ENCODE assay signal across 1 cellular context in genomic region chr3:159872374-159873109, GRCh38.
TF ChIP-seq lines count a peak whose summit lies in the region.

No MANE protein-coding gene starts in this region.

TF ChIP-seq in HEK293, 187 proteins besides CTCF, POLR2A, EP300 and RAD21 (continued from another document and continues in another):
- TF ChIP-seq PRDM6 (tag by site-specific recombination; IDR thresholded peaks at IDR 0.05) (peak; percentile 57), SCRT2 (tag by site-specific recombination; IDR thresholded peaks at IDR 0.05) (peak; percentile 95), ZNF248 (tag by site-specific recombination; IDR thresholded peaks at IDR 0.05) (no peak), ZNF280D (tag by site-specific recombination; IDR thresholded peaks at IDR 0.05) (no peak), OVOL3 (tag by site-specific recombination; IDR thresholded peaks at IDR 0.05) (no peak), MYNN (tag by site-specific recombination; IDR thresholded peaks at IDR 0.05; ENCODE audit: borderline replicate concordance) (no peak), PATZ1 (tag by site-specific recombination; IDR thresholded peaks at IDR 0.05) (0 out of 2 replicates have a peak, but pooled peaks have one; percentile 36), ZNF843 (tag by site-specific recombination; IDR thresholded peaks at IDR 0.05) (peak; percentile 61; the same call in 1 of the 2 replicates), ZFP3 (tag by site-specific recombination; IDR thresholded peaks at IDR 0.05; ENCODE audit: low read depth) (no peak), PRDM4 (tag by site-specific recombination; IDR thresholded peaks at IDR 0.05) (no peak), ZNF488 (tag by site-specific recombination; IDR thresholded peaks at IDR 0.05) (no peak), KLF10 (tag by site-specific recombination; IDR thresholded peaks at IDR 0.05) (peak; percentile 20; the same call in 1 of the 2 replicates), PRDM1 (tag by site-specific recombination; IDR thresholded peaks at IDR 0.05) (peak; percentile 65; the same call in 1 of the 2 replicates), ZNF623 (tag by site-specific recombination; IDR thresholded peaks at IDR 0.05) (no peak), ZNF600 (tag by site-specific recombination; IDR thresholded peaks at IDR 0.05) (peak; percentile 59; the same call in 1 of the 2 replicates), ZNF76 (tag by site-specific recombination; IDR thresholded peaks at IDR 0.05; ENCODE audit: borderline replicate concordance, low read depth) (no peak), BCL11A (tag by site-specific recombination; IDR thresholded peaks at IDR 0.05; ENCODE audit: low read depth) (no peak), GLIS1 (tag by site-specific recombination; IDR thresholded peaks at IDR 0.05) (peak; percentile 62), ZNF202 (tag by site-specific recombination; IDR thresholded peaks at IDR 0.05; ENCODE audit: borderline replicate concordance) (no peak), ZNF660 (tag by site-specific recombination; IDR thresholded peaks at IDR 0.05) (peak; percentile 92; the same call in 1 of the 2 replicates), AEBP2 (tag by site-specific recombination; IDR thresholded peaks at IDR 0.05; ENCODE audit: borderline replicate concordance) (no peak), ZBTB21 (tag by site-specific recombination; IDR thresholded peaks at IDR 0.05) (peak; percentile 67), ZNF558 (tag by site-specific recombination; IDR thresholded peaks at IDR 0.05) (peak; percentile 90), KLF17 (tag by site-specific recombination; IDR thresholded peaks at IDR 0.05) (no peak), ZNF239 (tag by site-specific recombination; IDR thresholded peaks at IDR 0.05) (no peak), ZFP37 (tag by site-specific recombination; IDR thresholded peaks at IDR 0.05) (peak; percentile 64; the same call in 1 of the 2 replicates), SP7 (tag by site-specific recombination; IDR thresholded peaks at IDR 0.05) (peak; percentile 74), ZNF449 (tag by site-specific recombination; IDR thresholded peaks at IDR 0.05) (no peak), ZNF549 (tag by site-specific recombination; IDR thresholded peaks at IDR 0.05) (no peak), EGR2 (tag by site-specific recombination; IDR thresholded peaks at IDR 0.05; ENCODE audit: low read depth) (no peak), ZBTB17 (tag by site-specific recombination; IDR thresholded peaks at IDR 0.05) (peak; percentile 42), ZNF112 (tag by site-specific recombination; IDR thresholded peaks at IDR 0.05) (no peak), ZSCAN30 (tag by site-specific recombination; IDR thresholded peaks at IDR 0.05) (no peak), SP3 (tag by site-specific recombination; IDR thresholded peaks at IDR 0.05) (no peak), OSR2 (tag by site-specific recombination; IDR thresholded peaks at IDR 0.05) (peak; percentile 83), ZBTB10 (tag by site-specific recombination; IDR thresholded peaks at IDR 0.05) (no peak), ZNF624 (tag by site-specific recombination; IDR thresholded peaks at IDR 0.05) (no peak), ZNF433 (tag by site-specific recombination; IDR thresholded peaks at IDR 0.05; ENCODE audit: low read depth) (no peak), ZBTB11 (tag by site-specific recombination; conservative IDR thresholded peaks at IDR 0.05; ENCODE audit: low read depth) (no peak), ZNF677 (tag by site-specific recombination; IDR thresholded peaks at IDR 0.05) (no peak)
